ENCODE assay signal across 8 cellular contexts in genomic region chr1:235923466-235924008, GRCh38. TPM values are rescaled to one million over a fixed set of nuclear protein-coding genes. Genes with fewer than 3 reads are reported as not detected.
A peak's percentile ranks its signal among the peaks of the same experiment; 100 is the strongest.
DNase-seq lines count a peak whose midpoint lies in the region; ATAC-seq and TF ChIP-seq lines count a peak whose summit lies in the region.

No MANE protein-coding gene starts in this region.

- intact Hi-C loops in activated B cell treated with CpG ODN at 0.5 μM for 24 hours (cut with micrococcal nuclease): loop anchor here (1.0 to 2.0 kb wide), 3 partner anchors 9 to 55 kb away; no protein-coding TSS in a partner anchor

- H3K9me3 Mint-ChIP-seq in activated B cell treated with CpG ODN at 0.5 μM for 24 hours: no peaks in the 10 kb centered on the region
- H3K9me3 Mint-ChIP-seq in natural killer cell treated with Interleukin-12 subunit alpha and Interleukin-12 subunit beta and Interleukin-15 and Interleukin-18, amount 100 ng/mL, for 72 hours: peaks cover 2% of the 10 kb centered on the region

- CTCF ChIA-PET in activated B cell treated with CpG ODN at 0.5 μM for 24 hours (lab: Charles Lee): interaction anchor here (1.6 to 1.9 kb wide), 2 partner anchors 48 to 58 kb away, joined by 6 to 7 read pairs; no protein-coding TSS in a partner anchor

- peak overlapping the region; percentile 56 for H3K4me3 Mint-ChIP-seq in activated B cell treated with CpG ODN at 0.5 μM for 24 hours
- peak overlapping the region; percentile 18 for H3K4me3 Mint-ChIP-seq in natural killer cell treated with Interleukin-12 subunit alpha and Interleukin-12 subunit beta and Interleukin-15 and Interleukin-18, amount 100 ng/mL, for 72 hours

- H3K36me3 Mint-ChIP-seq in activated B cell treated with CpG ODN at 0.5 μM for 24 hours (ENCODE audit: low read depth): no peaks in the 10 kb centered on the region
- H3K36me3 Mint-ChIP-seq in natural killer cell treated with Interleukin-12 subunit alpha and Interleukin-12 subunit beta and Interleukin-15 and Interleukin-18, amount 100 ng/mL, for 72 hours: no peaks in the 10 kb centered on the region

- POLR2A ChIA-PET in activated B cell treated with CpG ODN at 0.5 μM for 24 hours (lab: Charles Lee): interaction anchor here (0.8 to 1.9 kb wide), 7 partner anchors 8 to 75 kb away, joined by 3 to 11 read pairs (median 3); partner anchors contain the start of gene LYST

- DNase-seq in NCI-H1105 treated with DMSO at 0.1 percent for 48 hours (lab: John Stamatoyannopoulos, UW): peak; percentile 10
- DNase-seq in NCI-H1105 (lab: John Stamatoyannopoulos, UW): no peak
- DNase-seq in NCI-H1436 (lab: John Stamatoyannopoulos, UW): peak; percentile 77
- DNase-seq in activated B cell treated with CpG ODN at 0.5 μM for 24 hours: no peak
- DNase-seq in natural killer cell treated with Interleukin-12 subunit alpha and Interleukin-12 subunit beta and Interleukin-15 and Interleukin-18, amount 100 ng/mL, for 72 hours (ENCODE audit: low spot score): no peak
- no peak for DNase-seq in stimulated activated CD4-positive, alpha-beta T cell treated with anti-CD3 and anti-CD28 coated beads, Interleukin-15, amount 100 ng/mL, for 24 hours
- no peak for DNase-seq in stimulated activated CD4-positive, alpha-beta T cell treated with anti-CD3 and anti-CD28 coated beads, Interleukin-1b, Interleukin-23, amount 100 ng/mL, for 48 hours

- peak overlapping the region; percentile 78 for H3K27ac Mint-ChIP-seq in activated B cell treated with CpG ODN at 0.5 μM for 24 hours
- peak overlapping the region; percentile 16 to 56 for H3K27ac Mint-ChIP-seq in natural killer cell treated with Interleukin-12 subunit alpha and Interleukin-12 subunit beta and Interleukin-15 and Interleukin-18, amount 100 ng/mL, for 72 hours

- H3K4me1 Mint-ChIP-seq in activated B cell treated with CpG ODN at 0.5 μM for 24 hours: peaks cover 59% of the 10 kb centered on the region
- peaks cover 25 to 29% of the 10 kb centered on the region in 2 donors for H3K4me1 Mint-ChIP-seq in natural killer cell treated with Interleukin-12 subunit alpha and Interleukin-12 subunit beta and Interleukin-15 and Interleukin-18, amount 100 ng/mL, for 72 hours (ENCODE audit: low read depth in 2 of 2)

- ATAC-seq in activated B cell treated with CpG ODN at 0.5 μM for 24 hours (ENCODE audit: low read depth): peak; percentile 85
- ATAC-seq in natural killer cell treated with Interleukin-12 subunit alpha and Interleukin-12 subunit beta and Interleukin-15 and Interleukin-18, amount 100 ng/mL, for 72 hours: peak in 1 of 2 donors; percentile 24
- no peak for ATAC-seq in HG02623 (IDR thresholded peaks at IDR 0.05; ENCODE audit: unreplicated experiment)

- no peaks in the 10 kb centered on the region for H3K27me3 Mint-ChIP-seq in activated B cell treated with CpG ODN at 0.5 μM for 24 hours
- H3K27me3 Mint-ChIP-seq in natural killer cell treated with Interleukin-12 subunit alpha and Interleukin-12 subunit beta and Interleukin-15 and Interleukin-18, amount 100 ng/mL, for 72 hours: no peaks in the 10 kb centered on the region

- TF ChIP-seq CTCF in activated B cell treated with CpG ODN at 0.5 μM for 24 hours (IDR thresholded peaks at IDR 0.05): no peak

RNA-seq across cellular contexts. Expression of gene LYST, which starts 56.8 kb away (rescaled TPM):
- total RNA-seq in activated B cell treated with CpG ODN at 0.5 μM for 24 hours: 76.0 and 90.2 TPM in 2 replicates
- 10 to 100 TPM; 68.8 to 91.2 TPM for total RNA-seq in natural killer cell treated with Interleukin-12 subunit alpha and Interleukin-12 subunit beta and Interleukin-15 and Interleukin-18, amount 100 ng/mL, for 72 hours

Comparison
In these comparisons a context has a peak if more than half of its experiments do, and no peak if none do; other contexts are left out.
1. DNase-seq: peak in NCI-H1105 treated with DMSO at 0.1 percent for 48 hours (single experiment) and NCI-H1436 (single experiment); none in NCI-H1105 (single experiment), activated B cell treated with CpG ODN at 0.5 μM for 24 hours (single experiment), natural killer cell treated with Interleukin-12 subunit alpha and Interleukin-12 subunit beta and Interleukin-15 and Interleukin-18, amount 100 ng/mL, for 72 hours (single experiment), stimulated activated CD4-positive, alpha-beta T cell treated with anti-CD3 and anti-CD28 coated beads, Interleukin-15, amount 100 ng/mL, for 24 hours (single experiment) and stimulated activated CD4-positive, alpha-beta T cell treated with anti-CD3 and anti-CD28 coated beads, Interleukin-1b, Interleukin-23, amount 100 ng/mL, for 48 hours (single experiment).